In genomic region chr11:72040497-72041363, GRCh38 we compare ENCODE assay signal across 8 cellular contexts. TPM values are rescaled to one million over a fixed set of nuclear protein-coding genes. Genes with fewer than 3 reads are reported as not detected.
DNase-seq lines count a peak whose midpoint lies in the region; ATAC-seq and TF ChIP-seq lines count a peak whose summit lies in the region.

No MANE protein-coding gene starts in this region.

- no peak for TF ChIP-seq CTCF in CD8-positive, alpha-beta T cell (IDR thresholded peaks at IDR 0.05)
- TF ChIP-seq CTCF in OCI-LY7 (conservative IDR thresholded peaks at IDR 0.05; ENCODE audit: low read length) (0 out of 2 replicates have a peak, but pooled peaks have one; percentile 22), esophagus squamous epithelium (IDR thresholded peaks at IDR 0.05) (no peak)

- peaks cover 19% of the 10 kb centered on the region for H3K36me3 Mint-ChIP-seq in CD8-positive, alpha-beta T cell
- H3K36me3 Mint-ChIP-seq in activated T-cell treated with anti-CD3 and anti-CD28 coated beads, Interleukin-2, amount 50 U/mL, for 4 hours (ENCODE audit: insufficient read depth): peaks cover 3% of the 10 kb centered on the region

- H2AFZ ChIP-seq in OCI-LY7 (ENCODE audit: low read length): no peak overlapping the region

- peaks cover 52% of the 10 kb centered on the region; the same call in 1 of the 2 replicates for H3K79me2 ChIP-seq in OCI-LY7 (ENCODE audit: insufficient read depth, low read depth, low read length)

- 1 to 3% methylated on average over 21 of the region's 23 CpGs for WGBS in esophagus squamous epithelium, 2 donors

- no peaks in the 10 kb centered on the region for H3K9me2 ChIP-seq in OCI-LY7 (ENCODE audit: insufficient read depth, low read length)

- no peak overlapping the region for H3K27ac Mint-ChIP-seq in CD8-positive, alpha-beta T cell

- peak overlapping the region; percentile 93 for H3K27ac ChIP-seq in CD8-positive, alpha-beta T cell (ENCODE audit: low read depth, low read length)
- H3K27ac ChIP-seq in OCI-LY7 (ENCODE audit: low read depth, low read length, poor library complexity, severe bottlenecking) (peak overlapping the region; percentile 52), esophagus squamous epithelium (peak overlapping the region; percentile 86 to 99 (median 96))

- H3K4me3 Mint-ChIP-seq in CD8-positive, alpha-beta T cell: no peak overlapping the region
- H3K4me3 Mint-ChIP-seq in activated T-cell treated with anti-CD3 and anti-CD28 coated beads, Interleukin-2, amount 50 U/mL, for 4 hours: no peak overlapping the region

- H3K4me1 ChIP-seq in CD8-positive, alpha-beta T cell (ENCODE audit: insufficient read depth, low read length): peaks cover 74% of the 10 kb centered on the region
- peaks cover 72% of the 10 kb centered on the region for H3K4me1 ChIP-seq in OCI-LY7 (ENCODE audit: insufficient read depth, low read length, poor library complexity, severe bottlenecking)
- peaks cover 43 to 93% (median 51%) of the 10 kb centered on the region in 3 donors for H3K4me1 ChIP-seq in esophagus squamous epithelium
- H3K4me1 ChIP-seq in mucosa of stomach (ENCODE audit: control insufficient read depth, insufficient read depth, low read length): peaks cover 41% of the 10 kb centered on the region

- H3K27me3 Mint-ChIP-seq in CD8-positive, alpha-beta T cell (ENCODE audit: low read depth): no peaks in the 10 kb centered on the region
- H3K27me3 Mint-ChIP-seq in activated T-cell treated with anti-CD3 and anti-CD28 coated beads, Interleukin-2, amount 50 U/mL, for 4 hours (ENCODE audit: low read depth): no peaks in the 10 kb centered on the region

- DNase-seq in CD8-positive, alpha-beta T cell: peak; percentile 52 to 89 (median 81)
- DNase-seq in HPDE6-E6E7 (ENCODE audit: extremely low spot score) (peak; percentile 74), OCI-LY7 (ENCODE audit: low spot score) (peak; percentile 72), esophagus squamous epithelium (lab: John Stamatoyannopoulos, UW) (peak; percentile 32)
- DNase-seq in activated T-cell treated with anti-CD3 and anti-CD28 coated beads, Interleukin-2, amount 50 U/mL, for 4 hours: peak; percentile 71
- peak; percentile 49 to 61 for DNase-seq in stimulated activated CD8-positive, alpha-beta memory T cell treated with anti-CD3 and anti-CD28 coated beads, Interleukin-4, amount 100 ng/mL, for 1 hour (ENCODE audit: low read depth in 2 of 2, low spot score in 1 of 2)

- no peaks in the 10 kb centered on the region for H3K9me3 ChIP-seq in CD8-positive, alpha-beta T cell (ENCODE audit: low read length)
- H3K9me3 ChIP-seq in OCI-LY7 (ENCODE audit: low read length) (no peaks in the 10 kb centered on the region), esophagus squamous epithelium (no peaks in the 10 kb centered on the region), mucosa of stomach (ENCODE audit: control insufficient read depth, low read length) (no peaks in the 10 kb centered on the region)

- ATAC-seq in CD8-positive, alpha-beta T cell: peak; percentile 77
- ATAC-seq in activated T-cell treated with anti-CD3 and anti-CD28 coated beads, Interleukin-2, amount 50 U/mL, for 4 hours: peak; percentile 71 to 74
- ATAC-seq in HG02798 (IDR thresholded peaks at IDR 0.05; ENCODE audit: poor library complexity, unreplicated experiment): no peak

- H3K27me3 ChIP-seq in CD8-positive, alpha-beta T cell (ENCODE audit: insufficient read depth, low read length): no peaks in the 10 kb centered on the region
- H3K27me3 ChIP-seq in esophagus squamous epithelium (no peaks in the 10 kb centered on the region), mucosa of stomach (ENCODE audit: control insufficient read depth, insufficient read depth, low read length) (no peaks in the 10 kb centered on the region)

- H3K36me3 ChIP-seq in CD8-positive, alpha-beta T cell (ENCODE audit: insufficient read depth, low read length): no peaks in the 10 kb centered on the region
- H3K36me3 ChIP-seq in OCI-LY7 (ENCODE audit: insufficient read depth, low read length) (peaks cover 9% of the 10 kb centered on the region), esophagus squamous epithelium (peaks cover 0 to 11% (median 2%) of the 10 kb centered on the region in 3 donors), mucosa of stomach (ENCODE audit: control insufficient read depth, insufficient read depth, low read length) (no peaks in the 10 kb centered on the region)

- peak overlapping the region; percentile 90 for H3K4me2 ChIP-seq in OCI-LY7 (ENCODE audit: low read length)

- POLR2A ChIA-PET in CD8-positive, alpha-beta T cell (lab: Charles Lee): interaction anchor here (0.7 to 4.3 kb wide), 19 partner anchors 7 to 185 kb away, joined by 3 to 42 read pairs (median 5); partner anchors contain the start of genes ANAPC15, IL18BP, LRRC51 and NUMA1
- POLR2A ChIA-PET in OCI-LY7 (lab: Charles Lee): interaction anchor here (0.7 to 1.9 kb wide), 7 partner anchors 8 to 374 kb away, joined by 3 to 8 read pairs (median 5); no protein-coding TSS in a partner anchor

- H4K20me1 ChIP-seq in OCI-LY7 (ENCODE audit: insufficient read depth, low read length): peaks cover 34% of the 10 kb centered on the region

- intact Hi-C loops in CD8-positive, alpha-beta T cell (cut with DNase I, micrococcal nuclease): loop anchor here (1.0 to 2.0 kb wide), 6 partner anchors 16 to 183 kb away; partner anchors contain the start of genes ANAPC15 (in 2 of the 2), LRRC51 (in 2 of the 2), NUMA1 (in 2 of the 2) and LAMTOR1 (in 1 of the 2)
- intact Hi-C loops in OCI-LY7 (cut with micrococcal nuclease; ENCODE audit: unreplicated experiment): no loop called here
- intact Hi-C loops in esophagus squamous epithelium (cut with DNase I): no loop called here

- CTCF ChIA-PET in CD8-positive, alpha-beta T cell (lab: Charles Lee): interaction anchor here (0.7 to 5.4 kb wide), 10 partner anchors 10 to 104 kb away, joined by 3 to 58 read pairs (median 5); no protein-coding TSS in a partner anchor
- CTCF ChIA-PET in OCI-LY7 (lab: Charles Lee; ENCODE audit: unreplicated experiment): interaction anchor here (1.1 to 1.8 kb wide), 2 partner anchors 9 to 11 kb away, joined by 4 read pairs; no protein-coding TSS in a partner anchor

- TF ChIP-seq POLR2A in esophagus squamous epithelium (IDR thresholded peaks at IDR 0.05): peak in 1 of 4 donors; percentile 51

- no TSS peak for BruUV-seq in OCI-LY7 (replicated peaks; lab: Mats Ljungman, UMichigan)

- peaks cover 42% of the 10 kb centered on the region for H3K4me1 Mint-ChIP-seq in CD8-positive, alpha-beta T cell (ENCODE audit: low read depth)
- H3K4me1 Mint-ChIP-seq in activated T-cell treated with anti-CD3 and anti-CD28 coated beads, Interleukin-2, amount 50 U/mL, for 4 hours (ENCODE audit: low read depth): peaks cover 43% of the 10 kb centered on the region

- H3K9ac ChIP-seq in mucosa of stomach (ENCODE audit: low read length): peak overlapping the region; percentile 91

- peak overlapping the region; percentile 82 for H3K4me3 ChIP-seq in CD8-positive, alpha-beta T cell (ENCODE audit: low read depth, low read length)
- peak overlapping the region; percentile 66 for H3K4me3 ChIP-seq in OCI-LY7 (ENCODE audit: low read depth, low read length, poor library complexity, severe bottlenecking)
- H3K4me3 ChIP-seq in esophagus squamous epithelium: peak overlapping the region; percentile 29 to 79 (median 62)
- H3K4me3 ChIP-seq in mucosa of stomach (ENCODE audit: low read length): peak overlapping the region; percentile 43

- H3K9me3 Mint-ChIP-seq in CD8-positive, alpha-beta T cell: no peaks in the 10 kb centered on the region
- no peaks in the 10 kb centered on the region for H3K9me3 Mint-ChIP-seq in activated T-cell treated with anti-CD3 and anti-CD28 coated beads, Interleukin-2, amount 50 U/mL, for 4 hours

RNA-seq across cellular contexts. Expression of gene NUMA1, which starts 39.6 kb away (rescaled TPM):
- total RNA-seq in CD8-positive, alpha-beta T cell: 100 to 1,000 TPM; 171 to 174 TPM
- total RNA-seq in OCI-LY7 (2014; rRNA removed; shearing (Covaris generic)): 159 and 160 TPM in 2 replicates
- 148 and 172 TPM in 2 replicates for total RNA-seq in OCI-LY7 (2022)
- total RNA-seq in activated T-cell treated with anti-CD3 and anti-CD28 coated beads, Interleukin-2, amount 50 U/mL, for 4 hours: 10 to 100 TPM; 80.8 to 90.6 (median 85.3) TPM
- 100 to 1,000 TPM; 142 to 237 (median 177) TPM for total RNA-seq in esophagus squamous epithelium

RNA-seq across cellular contexts. Expression of gene LRRC51, which starts 39.9 kb away (rescaled TPM):
- total RNA-seq in CD8-positive, alpha-beta T cell: 1 to 10 TPM; 1.1 to 1.3 TPM
- 15.3 and 21.1 TPM in 2 replicates for total RNA-seq in OCI-LY7 (2014; rRNA removed; shearing (Covaris generic))
- total RNA-seq in OCI-LY7 (2022): 9.9 and 10.8 TPM in 2 replicates
- total RNA-seq in activated T-cell treated with anti-CD3 and anti-CD28 coated beads, Interleukin-2, amount 50 U/mL, for 4 hours: 1 to 10 TPM; 3.3 to 7.7 (median 7.3) TPM
- 1 to 10 TPM; 2.1 to 4.2 (median 3.2) TPM for total RNA-seq in esophagus squamous epithelium

RNA-seq across cellular contexts. Expression of gene IL18BP, which starts 42.0 kb away (rescaled TPM):
- 10 to 100 TPM; 13.7 to 13.8 TPM for total RNA-seq in CD8-positive, alpha-beta T cell
- total RNA-seq in OCI-LY7 (2014; rRNA removed; shearing (Covaris generic)): 4.2 and 5.7 TPM in 2 replicates
- total RNA-seq in OCI-LY7 (2022) (10.3 and 12.4 TPM in 2 replicates), esophagus squamous epithelium (1 to 10 TPM; 1.6 to 6.5 (median 4.8) TPM)
- total RNA-seq in activated T-cell treated with anti-CD3 and anti-CD28 coated beads, Interleukin-2, amount 50 U/mL, for 4 hours: 1 to 10 TPM; 7.9 to 9.8 (median 9.3) TPM

Comparison
In these comparisons a context has a peak if more than half of its experiments do, and no peak if none do; other contexts are left out.
1. intact Hi-C loops: an anchor here in CD8-positive, alpha-beta T cell (1.0 to 2.0 kb wide); none called in OCI-LY7 and esophagus squamous epithelium.